In the genomic region with DNA sequence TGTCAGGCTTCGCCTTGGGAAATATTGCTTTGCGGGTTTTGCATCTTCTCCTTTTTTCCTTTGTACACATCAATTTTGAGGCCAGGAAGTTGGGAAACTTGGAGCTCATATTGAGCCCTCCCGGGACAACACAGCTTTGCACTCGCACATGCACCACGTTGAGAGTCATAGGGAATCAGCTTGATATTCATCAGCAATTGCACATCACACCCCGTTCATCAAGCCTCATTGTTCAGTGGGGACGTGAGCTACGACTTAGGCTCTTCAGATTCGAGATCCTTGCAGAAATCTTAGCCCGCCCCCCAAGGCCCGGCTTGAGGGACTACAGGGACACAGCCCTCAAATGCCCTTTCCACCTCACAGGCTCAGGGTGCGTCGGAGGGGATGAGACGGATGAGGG, we compare ENCODE assay signal across 20 cellular contexts.
A peak's percentile ranks its signal among the peaks of the same experiment; 100 is the strongest.
DNase-seq lines count a peak whose midpoint lies in the region; ATAC-seq and TF ChIP-seq lines count a peak whose summit lies in the region.
"Had no signal": no experiment of that assay in that cellular context is flagged by ENCODE, and none has a peak within 500 bp of the region (broad histone marks: within the 10 kb centered on the region; RNA-seq: fewer than 3 reads in every experiment).

No MANE protein-coding gene starts in this region.

- no peak overlapping the region for H3K27ac ChIP-seq in left lung
- H3K27ac ChIP-seq in upper lobe of right lung = no peak overlapping the region
- H3K27ac ChIP-seq: 22Rv1, Peyer's patch had no signal

- TF ChIP-seq CTCF in NB4 (IDR thresholded peaks at IDR 0.05; ENCODE audit: low read depth, low read length) (no peak), left lung (IDR thresholded peaks at IDR 0.05) (no peak), upper lobe of right lung (IDR thresholded peaks at IDR 0.05) (no peak)

- peaks cover 8 to 52% of the 10 kb centered on the region in 2 donors for H3K4me1 ChIP-seq in left lung
- no peaks in the 10 kb centered on the region for H3K4me1 ChIP-seq in upper lobe of right lung
- H3K4me1 ChIP-seq: Peyer's patch had no signal

- intact Hi-C loops in left lung (cut with DNase I) (no loop called here), upper lobe of right lung (cut with DNase I) (no loop called here)

- H3K4me3 ChIP-seq in NB4 (ENCODE audit: low read depth, low read length) (no peak overlapping the region), left lung (no peak overlapping the region), upper lobe of right lung (no peak overlapping the region)
- H3K4me3 ChIP-seq: Peyer's patch had no signal

- peaks cover 0 to 13% of the 10 kb centered on the region in 2 donors for H3K27me3 ChIP-seq in left lung
- H3K27me3 ChIP-seq in upper lobe of right lung = peaks cover 5% of the 10 kb centered on the region
- H3K27me3 ChIP-seq: Peyer's patch had no signal

- TF ChIP-seq POLR2A in NB4 (IDR thresholded peaks at IDR 0.05; ENCODE audit: extremely low read depth, insufficient read length) = no peak
- TF ChIP-seq POLR2A in GM18505 (IDR thresholded peaks at IDR 0.05; ENCODE audit: borderline replicate concordance, extremely low read depth, insufficient read depth, insufficient read length) = no peak

- H3K9me3 ChIP-seq in left lung (no peaks in the 10 kb centered on the region), upper lobe of right lung (no peaks in the 10 kb centered on the region)
- H3K9me3 ChIP-seq: Peyer's patch had no signal

- peak; percentile 39 for ATAC-seq in left lung
- ATAC-seq in upper lobe of right lung = peak; percentile 62
- no peak for ATAC-seq in GM18505 (IDR thresholded peaks at IDR 0.05; ENCODE audit: unreplicated experiment)
- ATAC-seq: SK-N-SH treated with all-trans-retinoic acid at 6 μM for 48 hours had no signal

- DNase-seq in SIG-M5 treated with dmso at 0.1 percent for 504 hours (lab: John Stamatoyannopoulos, UW; ENCODE audit: unreplicated experiment) = peak; percentile 80
- DNase-seq in SIG-M5 (lab: John Stamatoyannopoulos, UW) = no peak
- peak; percentile 58 for DNase-seq in NB4 (ENCODE audit: low read depth)
- peak in 1 of 2 donors; percentile 68 for DNase-seq in left lung
- DNase-seq in upper lobe of right lung = no peak
- no peak for DNase-seq in mucosa of gallbladder (ENCODE audit: low spot score)
- DNase-seq in NCI-H1694 (lab: John Stamatoyannopoulos, UW) = no peak
- DNase-seq: CD4-positive, CD25-positive, alpha-beta regulatory T cell; COR-L47; DMS 273 treated with DMSO at 0.1 percent for 48 hours; GDM1; MM.1S; NCI-H1417 treated with DMSO at 0.1 percent for 48 hours; NCI-H1930; NCI-H345; NCI-H526; Peyer's patch had no signal

- H3K36me3 ChIP-seq in left lung (no peaks in the 10 kb centered on the region), upper lobe of right lung (no peaks in the 10 kb centered on the region)
- H3K36me3 ChIP-seq: Peyer's patch had no signal

Comparison
In these comparisons a context has a peak if more than half of its experiments do, and no peak if none do; other contexts are left out.
1. DNase-seq: peak in SIG-M5 treated with dmso at 0.1 percent for 504 hours (single experiment) and NB4 (single experiment); none in SIG-M5 (single experiment), upper lobe of right lung (single experiment), mucosa of gallbladder (single experiment) and NCI-H1694 (single experiment).